ENCODE assay signal across 32 cellular contexts in genomic region chr12:108248011-108248410, GRCh38.
"Had no signal": no experiment of that assay in that cellular context is flagged by ENCODE, and none has a peak within 500 bp of the region (broad histone marks: within the 10 kb centered on the region; RNA-seq: fewer than 3 reads in every experiment).

No MANE protein-coding gene starts in this region.

- H3K4me1 ChIP-seq: ascending aorta had no signal

- ATAC-seq: activated CD8-positive, alpha-beta T cell treated with anti-CD3 and anti-CD28 coated beads for 36 hours; activated naive CD8-positive, alpha-beta T cell treated with anti-CD3 and anti-CD28 coated beads, Interleukin-2, amount 50 U/mL, for 24 hours had no signal

- H3K27ac ChIP-seq: ascending aorta, VCaP had no signal

- H3K9me3 ChIP-seq: ascending aorta had no signal

- H3K4me3 Mint-ChIP-seq: activated B cell treated with CpG ODN at 0.5 μM for 24 hours; activated CD4-positive, alpha-beta memory T cell treated with anti-CD3 and anti-CD28 coated beads for 36 hours; activated CD4-positive, alpha-beta T cell treated with anti-CD3 and anti-CD28 coated beads, Interleukin-2, amount 10 ng/mL, durations not matched to agents 24 days and 14 days; activated CD8-positive, alpha-beta T cell treated with anti-CD3 and anti-CD28 coated beads for 36 hours; activated naive CD4-positive, alpha-beta T cell treated with anti-CD3 and anti-CD28 coated beads, Interleukin-2, amount 10 ng/mL, durations not matched to agents 7 days and 5 days; activated naive CD4-positive, alpha-beta T cell treated with anti-CD3 and anti-CD28 coated beads, Interleukin-2, amount 50 U/mL, for 24 hours; activated naive CD8-positive, alpha-beta T cell; activated naive CD8-positive, alpha-beta T cell treated with anti-CD3 and anti-CD28 coated beads, Interleukin-2, amount 10 ng/mL, durations not matched to agents 7 days and 5 days; activated naive CD8-positive, alpha-beta T cell treated with anti-CD3 and anti-CD28 coated beads, Interleukin-2, amount 50 U/mL, for 24 hours; brain; T-helper 1 cell treated with Interleukin-12 subunit alpha and Interleukin-12 subunit beta and Interleukin-4 antibody, amounts not matched to agents 30 μg/mL and 1 μg/mL, for 36 hours; T-helper 2 cell treated with Interferon-gamma antibody and Interleukin-4, amounts not matched to agents 5 μg/mL and 100 μg/mL, for 36 hours had no signal

- H3K27me3 ChIP-seq: ascending aorta had no signal

- H3K4me3 ChIP-seq: ascending aorta had no signal

- H3K27me3 Mint-ChIP-seq: activated CD4-positive, alpha-beta T cell treated with anti-CD3 and anti-CD28 coated beads, Interleukin-2, amount 10 ng/mL, durations not matched to agents 24 days and 14 days; activated naive CD8-positive, alpha-beta T cell treated with anti-CD3 and anti-CD28 coated beads, Interleukin-2, amount 10 ng/mL, durations not matched to agents 7 days and 5 days had no signal

- DNase-seq: activated B cell treated with CpG ODN at 0.5 μM for 24 hours; activated CD4-positive, alpha-beta memory T cell treated with anti-CD3 and anti-CD28 coated beads for 36 hours; activated CD4-positive, alpha-beta T cell treated with anti-CD3 and anti-CD28 coated beads for 4 hours; activated CD4-positive, alpha-beta T cell treated with anti-CD3 and anti-CD28 coated beads, Interleukin-2, amount 10 ng/mL, durations not matched to agents 24 days and 14 days; activated CD4-positive, alpha-beta T cell treated with anti-CD3 and anti-CD28 coated beads, Interleukin-2, amount 50 U/mL, for 1 hour; activated CD4-positive, alpha-beta T cell treated with anti-CD3 and anti-CD28 coated beads, Interleukin-2, amount 50 U/mL, for 4 hours; activated CD4-positive, CD25-positive, alpha-beta regulatory T cell treated with anti-CD3 and anti-CD28 coated beads, Interleukin-2, amount 50 U/mL, for 72 hours; activated CD8-positive, alpha-beta memory T cell treated with anti-CD3 and anti-CD28 coated beads, Interleukin-2, amount 50 U/mL, for 4 hours; activated CD8-positive, alpha-beta T cell treated with anti-CD3 and anti-CD28 coated beads for 36 hours; activated effector memory CD4-positive, alpha-beta T cell treated with Interleukin-2 at 50 U/mL for 16 hours; activated gamma-delta T cell; activated naive CD4-positive, alpha-beta T cell treated with anti-CD3 and anti-CD28 coated beads, Interleukin-2, amount 10 ng/mL, durations not matched to agents 7 days and 5 days; activated naive CD4-positive, alpha-beta T cell treated with Interleukin-2 at 50 U/mL for 16 hours; activated naive CD8-positive, alpha-beta T cell treated with anti-CD3 and anti-CD28 coated beads, Interleukin-2, amount 10 ng/mL, durations not matched to agents 7 days and 5 days; activated naive CD8-positive, alpha-beta T cell treated with anti-CD3 and anti-CD28 coated beads, Interleukin-2, amount 50 U/mL, for 24 hours; activated T-cell treated with anti-CD3 and anti-CD28 coated beads for 4 hours; activated T-cell treated with anti-CD3 and anti-CD28 coated beads, Interleukin-2, amount 50 U/mL, for 1 hour; activated T-cell treated with anti-CD3 and anti-CD28 coated beads, Interleukin-2, amount 50 U/mL, for 48 hours; amygdala; anterior cingulate cortex; central memory CD4-positive, alpha-beta T cell; T-helper 1 cell; T-helper 2 cell; T-helper 9 cell had no signal

- H3K9me3 Mint-ChIP-seq: activated B cell treated with CpG ODN at 0.5 μM for 24 hours; activated CD4-positive, alpha-beta memory T cell treated with anti-CD3 and anti-CD28 coated beads for 36 hours; activated CD4-positive, alpha-beta T cell treated with anti-CD3 and anti-CD28 coated beads, Interleukin-2, amount 10 ng/mL, durations not matched to agents 24 days and 14 days; activated CD8-positive, alpha-beta T cell treated with anti-CD3 and anti-CD28 coated beads for 36 hours; activated naive CD4-positive, alpha-beta T cell treated with anti-CD3 and anti-CD28 coated beads, Interleukin-2, amount 10 ng/mL, durations not matched to agents 7 days and 5 days; activated naive CD4-positive, alpha-beta T cell treated with anti-CD3 and anti-CD28 coated beads, Interleukin-2, amount 50 U/mL, for 24 hours; activated naive CD8-positive, alpha-beta T cell treated with anti-CD3 and anti-CD28 coated beads, Interleukin-2, amount 10 ng/mL, durations not matched to agents 7 days and 5 days; activated naive CD8-positive, alpha-beta T cell treated with anti-CD3 and anti-CD28 coated beads, Interleukin-2, amount 50 U/mL, for 24 hours; activated T-helper 2 cell treated with anti-CD3 and anti-CD28 coated beads, Interferon-gamma antibody, Interleukin-2, Interleukin-4, amounts not matched to agents 10 μg/mL and 5 μg/mL and 100 μg/mL, durations not matched to agents 14 hours and 24 hours and 36 hours; T-helper 1 cell treated with Interleukin-12 subunit alpha and Interleukin-12 subunit beta and Interleukin-4 antibody, amounts not matched to agents 30 μg/mL and 1 μg/mL, for 36 hours; T-helper 2 cell treated with Interferon-gamma antibody and Interleukin-4, amounts not matched to agents 5 μg/mL and 100 μg/mL, for 36 hours had no signal

- H3K4me1 Mint-ChIP-seq: activated B cell treated with CpG ODN at 0.5 μM for 24 hours; activated CD4-positive, alpha-beta T cell treated with anti-CD3 and anti-CD28 coated beads, Interleukin-2, amount 10 ng/mL, durations not matched to agents 24 days and 14 days; activated naive CD4-positive, alpha-beta T cell treated with anti-CD3 and anti-CD28 coated beads, Interleukin-2, amount 10 ng/mL, durations not matched to agents 7 days and 5 days; activated naive CD4-positive, alpha-beta T cell treated with anti-CD3 and anti-CD28 coated beads, Interleukin-2, amount 50 U/mL, for 24 hours; activated naive CD8-positive, alpha-beta T cell treated with anti-CD3 and anti-CD28 coated beads, Interleukin-2, amount 10 ng/mL, durations not matched to agents 7 days and 5 days; activated naive CD8-positive, alpha-beta T cell treated with anti-CD3 and anti-CD28 coated beads, Interleukin-2, amount 50 U/mL, for 24 hours had no signal

- H3K27ac Mint-ChIP-seq: activated B cell treated with CpG ODN at 0.5 μM for 24 hours; activated CD4-positive, alpha-beta memory T cell treated with anti-CD3 and anti-CD28 coated beads for 36 hours; activated CD4-positive, alpha-beta T cell treated with anti-CD3 and anti-CD28 coated beads, Interleukin-2, amount 10 ng/mL, durations not matched to agents 24 days and 14 days; activated CD8-positive, alpha-beta T cell treated with anti-CD3 and anti-CD28 coated beads for 36 hours; activated naive CD4-positive, alpha-beta T cell treated with anti-CD3 and anti-CD28 coated beads, Interleukin-2, amount 10 ng/mL, durations not matched to agents 7 days and 5 days; activated naive CD4-positive, alpha-beta T cell treated with anti-CD3 and anti-CD28 coated beads, Interleukin-2, amount 50 U/mL, for 24 hours; activated naive CD8-positive, alpha-beta T cell; activated naive CD8-positive, alpha-beta T cell treated with anti-CD3 and anti-CD28 coated beads, Interleukin-2, amount 10 ng/mL, durations not matched to agents 7 days and 5 days; activated naive CD8-positive, alpha-beta T cell treated with anti-CD3 and anti-CD28 coated beads, Interleukin-2, amount 50 U/mL, for 24 hours; activated T-helper 2 cell treated with anti-CD3 and anti-CD28 coated beads, Interferon-gamma antibody, Interleukin-2, Interleukin-4, amounts not matched to agents 10 μg/mL and 5 μg/mL and 100 μg/mL, durations not matched to agents 14 hours and 24 hours and 36 hours; brain; T-helper 1 cell treated with Interleukin-12 subunit alpha and Interleukin-12 subunit beta and Interleukin-4 antibody, amounts not matched to agents 30 μg/mL and 1 μg/mL, for 36 hours; T-helper 2 cell treated with Interferon-gamma antibody and Interleukin-4, amounts not matched to agents 5 μg/mL and 100 μg/mL, for 36 hours had no signal

- H3K36me3 Mint-ChIP-seq: activated CD4-positive, alpha-beta memory T cell treated with anti-CD3 and anti-CD28 coated beads for 36 hours; activated naive CD4-positive, alpha-beta T cell treated with anti-CD3 and anti-CD28 coated beads, Interleukin-2, amount 10 ng/mL, durations not matched to agents 7 days and 5 days; activated naive CD4-positive, alpha-beta T cell treated with anti-CD3 and anti-CD28 coated beads, Interleukin-2, amount 50 U/mL, for 24 hours; activated naive CD8-positive, alpha-beta T cell; activated naive CD8-positive, alpha-beta T cell treated with anti-CD3 and anti-CD28 coated beads, Interleukin-2, amount 10 ng/mL, durations not matched to agents 7 days and 5 days had no signal
